In the genomic region with DNA sequence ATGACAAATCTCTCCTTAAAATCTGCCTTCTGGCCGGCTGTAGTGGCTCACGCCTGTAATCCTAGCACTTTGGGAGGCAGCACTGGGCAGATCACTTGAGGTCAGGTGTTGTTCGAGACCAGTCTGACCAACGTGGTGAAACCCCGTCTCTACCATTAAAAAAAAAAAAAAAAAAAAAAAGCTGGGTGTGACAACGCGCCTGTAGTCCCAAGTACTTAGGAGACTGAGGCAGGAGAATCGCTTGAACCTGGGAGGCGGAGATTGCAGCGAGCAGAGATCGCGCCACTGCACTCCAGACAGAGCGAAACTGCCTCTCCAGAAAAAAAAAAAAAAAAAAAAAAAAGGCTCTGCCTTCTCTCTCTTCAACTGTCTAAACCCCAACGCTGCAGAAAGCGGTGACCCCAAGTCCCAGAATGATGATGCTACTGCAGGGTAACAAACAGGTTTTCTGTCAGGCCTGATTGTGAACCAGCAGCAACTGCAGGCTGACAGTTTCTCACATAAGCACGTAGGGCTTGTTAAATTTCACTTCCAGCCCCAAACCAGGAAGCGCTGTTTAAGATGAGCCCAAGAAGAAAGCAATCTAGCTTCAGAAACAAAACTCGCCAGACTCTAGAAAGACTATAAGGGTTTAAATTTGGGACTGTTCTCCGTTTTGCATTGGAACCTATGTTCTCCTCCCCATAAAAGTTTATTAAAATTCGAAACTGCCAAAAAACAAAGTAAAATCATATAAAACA, we compare ENCODE assay signal across 8 cellular contexts. TPM values are rescaled to one million over a fixed set of nuclear protein-coding genes. Genes with fewer than 3 reads are reported as not detected.
DNase-seq lines count a peak whose midpoint lies in the region; ATAC-seq, FAIRE-seq and TF ChIP-seq lines count a peak whose summit lies in the region.

No MANE protein-coding gene starts in this region.

- FAIRE-seq in pancreas (lab: Jason Lieb, UNC), result no peak

- no peaks in the 10 kb centered on the region for H3K79me2 ChIP-seq in H9 (ENCODE audit: insufficient read depth, low read length)

- H3K4me1 ChIP-seq in H9 (ENCODE audit: insufficient read depth, low read length) (no peaks in the 10 kb centered on the region), gastroesophageal sphincter (peaks cover 0 to 41% (median 2%) of the 10 kb centered on the region in 3 donors), pancreas (peaks cover 0 to 23% (median 17%) of the 10 kb centered on the region in 3 donors)

- peaks cover 19 to 21% of the 10 kb centered on the region in 2 experiments for H3K4me1 Mint-ChIP-seq in H9

- H4K8ac ChIP-seq in H9 (replicated peaks; ENCODE audit: insufficient read length, low read depth, low read length), result no peak overlapping the region

- no peak overlapping the region for H3K9ac ChIP-seq in H9 (ENCODE audit: extremely low read depth, insufficient read length, low read length)

- H2BK12ac ChIP-seq in H9 (ENCODE audit: insufficient read length, low read depth, low read length), result no peak overlapping the region

- H3K27ac ChIP-seq in H9 (ENCODE audit: insufficient read length, low read depth, low read length) (no peak overlapping the region), gastroesophageal sphincter (peak overlapping the region; percentile 98 to 100 (median 99)), pancreas (peak overlapping the region; percentile 87 to 98 (median 92))

- no peaks in the 10 kb centered on the region for H3K79me1 ChIP-seq in H9 (ENCODE audit: insufficient read depth, low read depth, low read length, poor library complexity, severe bottlenecking)

- no peak overlapping the region for H3K18ac ChIP-seq in H9 (ENCODE audit: insufficient read length, low read depth, low read length)

- no peak overlapping the region for H2AFZ ChIP-seq in H9 (ENCODE audit: low read length)

- no peak overlapping the region for H2BK20ac ChIP-seq in H9 (ENCODE audit: low read depth, low read length, poor library complexity, severe bottlenecking)

- no peaks in the 10 kb centered on the region; a peak in 2 of 5 replicates for H3K9me3 Mint-ChIP-seq in H9

- peaks cover 52% of the 10 kb centered on the region for H3K27me3 Mint-ChIP-seq in H9 (ENCODE audit: low read depth)

- peak; percentile 57 for DNase-seq in ELR (ENCODE audit: low read depth)
- DNase-seq in H9, result no peak
- DNase-seq in NCI-H2227 treated with DMSO at 0.1 percent for 48 hours (lab: John Stamatoyannopoulos, UW), result peak; percentile 6
- peak; percentile 7 for DNase-seq in activated T-helper 9 cell treated with anti-CD3 and anti-CD28 coated beads, Interleukin-2, amount 50 U/mL, for 16 hours (ENCODE audit: low read depth)
- peak in 3 of 6 donors; percentile 16 to 30 (median 20) for DNase-seq in pancreas
- DNase-seq in NCI-H1092 (lab: John Stamatoyannopoulos, UW), result no peak
- no peak for DNase-seq in KG1 (lab: John Stamatoyannopoulos, UW)

- peak overlapping the region; percentile 81 to 92 (median 82); a peak in 6 of 7 replicates for H3K27ac Mint-ChIP-seq in H9

- intact Hi-C loops in pancreas (cut with DNase I), result no loop called here

- 0 out of 7 replicates have a peak, but pooled peaks cover 0 to 2% (median 0%) of the 10 kb centered on the region in 3 experiments for H3K36me3 Mint-ChIP-seq in H9 (ENCODE audit: insufficient read depth in 1 of 3, low read depth in 3 of 3)

- ATAC-seq in gastroesophageal sphincter (no peak), pancreas (peak in 2 of 4 donors; percentile 8 to 10)

- H4K5ac ChIP-seq in H9 (ENCODE audit: insufficient read length, low read depth, low read length), result no peak overlapping the region

- H3K27me3 ChIP-seq in H9 (ENCODE audit: insufficient read depth, low read length), result peaks cover 11% of the 10 kb centered on the region; the same call in 1 of the 2 replicates
- no peaks in the 10 kb centered on the region for H3K27me3 ChIP-seq in gastroesophageal sphincter
- no peaks in the 10 kb centered on the region for H3K27me3 ChIP-seq in pancreas

- no peak overlapping the region for H2BK120ac ChIP-seq in H9 (ENCODE audit: low read depth, low read length, poor library complexity, severe bottlenecking)

- peaks cover 22% of the 10 kb centered on the region for H3K23me2 ChIP-seq in H9 (ENCODE audit: insufficient read length, low read depth, low read length, poor library complexity, severe bottlenecking)

- no peak overlapping the region for H4K91ac ChIP-seq in H9 (ENCODE audit: insufficient read length, low read depth, low read length)

- TF ChIP-seq EP300 in gastroesophageal sphincter (IDR thresholded peaks at IDR 0.05), result no peak

- peak overlapping the region; percentile 79 for H3K4me2 ChIP-seq in H9 (ENCODE audit: insufficient read depth, insufficient read length, low read length)

- TF ChIP-seq POLR2A in gastroesophageal sphincter (IDR thresholded peaks at IDR 0.05), result no peak

- no CpG with 5 or more reads among the region's 20 CpGs for WGBS in H9 (ENCODE audit: extremely low coverage, insufficient read length, low lambda C conversion rate)
- 0% methylated on average over 6 to 10 of the region's 20 CpGs for WGBS in gastroesophageal sphincter (ENCODE audit: low coverage in 1 of 2), 2 donors
- WGBS in pancreas, 2 donors, result 1 to 6% methylated on average over 20 of the region's 20 CpGs

- H3K4me3 ChIP-seq in gastroesophageal sphincter (peak overlapping the region; percentile 89 to 96), pancreas (peak overlapping the region; percentile 78 to 93 (median 89))

- no peak overlapping the region for H2BK5ac ChIP-seq in H9 (ENCODE audit: insufficient read length, low read length)

- no peaks in the 10 kb centered on the region for H4K20me1 ChIP-seq in H9 (ENCODE audit: control insufficient read depth, insufficient read depth, insufficient read length)

- TF ChIP-seq CTCF in H9 (conservative IDR thresholded peaks at IDR 0.05) (no peak), gastroesophageal sphincter (IDR thresholded peaks at IDR 0.05) (no peak), pancreas (IDR thresholded peaks at IDR 0.05) (no peak)

- no peak overlapping the region for H3T11ph ChIP-seq in H9 (ENCODE audit: low read length)

- no peak overlapping the region for H3K23ac ChIP-seq in H9 (ENCODE audit: insufficient read length, low read depth, low read length)

- no peak overlapping the region for H3K4ac ChIP-seq in H9 (ENCODE audit: low read depth, low read length)

- H3K9me3 ChIP-seq in H9 (ENCODE audit: control insufficient read depth, low read depth, low read length), result no peaks in the 10 kb centered on the region
- H3K9me3 ChIP-seq in gastroesophageal sphincter, result no peaks in the 10 kb centered on the region
- no peaks in the 10 kb centered on the region for H3K9me3 ChIP-seq in pancreas

- no peak overlapping the region for H2AK5ac ChIP-seq in H9 (ENCODE audit: insufficient read length, low read length)

- H3K36me3 ChIP-seq in gastroesophageal sphincter (no peaks in the 10 kb centered on the region), pancreas (no peaks in the 10 kb centered on the region)

- peak overlapping the region; percentile 93 to 95 for H3K4me3 Mint-ChIP-seq in H9

- H2BK15ac ChIP-seq in H9 (ENCODE audit: low read depth, low read length), result no peak overlapping the region

- no peak overlapping the region for H3K56ac ChIP-seq in H9 (ENCODE audit: insufficient read length, low read depth, low read length)

- no peak overlapping the region for H3K14ac ChIP-seq in H9 (ENCODE audit: insufficient read depth, low read length)

RNA-seq across cellular contexts. Expression of gene CAST, which starts 0.9 kb away (rescaled TPM):
- total RNA-seq in H9 (2021) (50.3 and 52.3 TPM in 2 replicates), gastroesophageal sphincter (100 to 1,000 TPM; 292 to 347 (median 320) TPM), pancreas (100 to 1,000 TPM in 1 of 6 donors, 10 to 100 TPM in 5; 56.4 to 100 (median 68.1) TPM)
- 10 to 100 TPM; 26.5 to 37.5 TPM for polyA plus RNA-seq in pancreas

Comparison
In these comparisons a context has a peak if more than half of its experiments do, and no peak if none do; other contexts are left out.
1. DNase-seq: peak in ELR (single experiment), NCI-H2227 treated with DMSO at 0.1 percent for 48 hours (single experiment) and activated T-helper 9 cell treated with anti-CD3 and anti-CD28 coated beads, Interleukin-2, amount 50 U/mL, for 16 hours (single experiment); none in H9 (single experiment), NCI-H1092 (single experiment) and KG1 (single experiment).